In the genomic region with DNA sequence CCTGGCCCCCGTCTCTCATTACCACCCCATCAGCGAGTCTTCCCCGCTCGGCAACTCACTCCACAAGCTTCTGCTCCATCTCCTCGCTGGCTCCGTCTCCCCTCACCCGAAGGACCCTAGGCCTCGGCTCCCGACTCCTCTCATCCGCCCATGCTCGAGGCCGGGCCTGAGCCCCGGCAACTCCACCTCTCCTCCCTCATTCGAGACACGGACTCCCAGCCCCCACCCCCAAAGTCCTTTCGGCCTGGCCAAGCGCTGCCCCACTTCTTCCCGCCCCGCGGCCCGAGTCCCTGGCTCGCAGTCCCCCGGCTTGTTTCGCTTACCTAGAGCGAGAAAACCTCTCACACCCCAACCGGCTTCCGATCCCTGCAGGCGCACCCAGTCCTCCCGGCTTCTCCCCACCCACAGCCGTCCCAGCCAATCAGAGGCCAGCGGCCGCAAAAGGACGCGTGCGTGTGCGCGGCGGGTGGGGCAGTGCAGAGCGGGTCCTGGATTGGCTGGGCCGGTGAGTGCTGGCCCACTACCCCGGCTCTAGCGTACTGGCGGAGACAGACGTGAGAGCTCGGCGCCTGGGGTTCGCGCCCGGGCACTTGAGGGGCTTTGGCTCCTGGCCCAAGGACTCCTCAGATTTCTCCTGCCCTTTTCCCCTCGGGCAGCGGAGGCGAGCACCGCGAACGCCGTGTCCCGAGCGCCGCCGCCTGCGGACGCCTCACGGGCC, we compare ENCODE assay signal across 8 cellular contexts. TPM values are rescaled to one million over a fixed set of nuclear protein-coding genes. Genes with fewer than 3 reads are reported as not detected.
A peak's percentile ranks its signal among the peaks of the same experiment; 100 is the strongest.
DNase-seq lines count a peak whose midpoint lies in the region; ATAC-seq and TF ChIP-seq lines count a peak whose summit lies in the region.

Gene HIGD1A (minus strand): TSS at position 378 of the 718 bp plus-strand sequence. CDS start 10,237 bp downstream, outside the sequence.

- peak within 1 kb of the TSS; percentile 90 for H3K4me3 ChIP-seq in CD8-positive, alpha-beta T cell (ENCODE audit: low read depth, low read length)
- peak within 1 kb of the TSS; percentile 83 for H3K4me3 ChIP-seq in lung

- peaks cover 49% of the 10 kb centered on the region for H3K4me1 Mint-ChIP-seq in CD8-positive, alpha-beta T cell (ENCODE audit: low read depth)

- peak within 1 kb of the TSS; percentile 68 for H3K27ac ChIP-seq in CD8-positive, alpha-beta T cell (ENCODE audit: low read depth, low read length)
- H3K27ac ChIP-seq in lung (ENCODE audit: low read depth in 1 of 2, low read length in 1 of 2): peak within 1 kb of the TSS; percentile 94 to 96

- peaks cover 26% of the 10 kb centered on the region for H3K4me1 ChIP-seq in CD8-positive, alpha-beta T cell (ENCODE audit: insufficient read depth, low read length)
- peaks cover 7 to 14% of the 10 kb centered on the region in 2 donors for H3K4me1 ChIP-seq in lung (ENCODE audit: control insufficient read depth in 2 of 2, insufficient read depth in 2 of 2, low read length in 2 of 2)

- TF ChIP-seq CTCF in CD8-positive, alpha-beta T cell (IDR thresholded peaks at IDR 0.05): no peak
- no peak for TF ChIP-seq CTCF in lung (IDR thresholded peaks at IDR 0.05; ENCODE audit: control extremely low read depth, extremely low read depth)

- H3K27ac Mint-ChIP-seq in CD8-positive, alpha-beta T cell: peak within 1 kb of the TSS; percentile 91

- peak within 1 kb of the TSS; percentile 98 for H3K4me3 Mint-ChIP-seq in CD8-positive, alpha-beta T cell

- H3K9me3 Mint-ChIP-seq in CD8-positive, alpha-beta T cell: no peaks in the 10 kb centered on the region

- peaks cover 8% of the 10 kb centered on the region for H3K36me3 Mint-ChIP-seq in CD8-positive, alpha-beta T cell

- H3K27me3 ChIP-seq in CD8-positive, alpha-beta T cell (ENCODE audit: insufficient read depth, low read length): no peaks in the 10 kb centered on the region
- no peaks in the 10 kb centered on the region for H3K27me3 ChIP-seq in lung (ENCODE audit: control insufficient read depth, insufficient read depth)

- H3K27me3 Mint-ChIP-seq in CD8-positive, alpha-beta T cell (ENCODE audit: low read depth): peaks cover 4% of the 10 kb centered on the region

- CTCF ChIA-PET in CD8-positive, alpha-beta T cell (lab: Charles Lee): interaction anchor here (1.2 to 1.6 kb wide), 3 partner anchors 24 to 77 kb away, joined by 3 to 4 read pairs (median 3); no protein-coding TSS in a partner anchor

- ATAC-seq in CD8-positive, alpha-beta T cell: peak; percentile 98
- peak; percentile 99 for ATAC-seq in GM19467 (IDR thresholded peaks at IDR 0.05; ENCODE audit: unreplicated experiment)
- ATAC-seq in lung (ENCODE audit: insufficient read depth, low FRiP score): peak; percentile 99

- no peaks in the 10 kb centered on the region for H3K9me3 ChIP-seq in CD8-positive, alpha-beta T cell (ENCODE audit: low read length)
- no peaks in the 10 kb centered on the region for H3K9me3 ChIP-seq in lung (ENCODE audit: control insufficient read depth in 2 of 2, insufficient read depth in 1 of 2, low read length in 1 of 2)

- DNase-seq in CD8-positive, alpha-beta T cell: peak; percentile 82 to 94 (median 92)
- peak; percentile 79 for DNase-seq in HS-27A (ENCODE audit: low read depth)
- peak; percentile 54 for DNase-seq in NK-92 (lab: John Stamatoyannopoulos, UW; ENCODE audit: unreplicated experiment)
- peak; percentile 85 for DNase-seq in activated CD8-positive, alpha-beta memory T cell treated with anti-CD3 and anti-CD28 coated beads for 1 hour (ENCODE audit: extremely low read depth in 1 of 2, low read depth in 1 of 2)
- peak; percentile 90 for DNase-seq in effector CD4-positive, alpha-beta T cell
- DNase-seq in lung (ENCODE audit: low spot score): peak; percentile 97
- peak; percentile 86 to 90 (median 88) for DNase-seq in stimulated activated CD4-positive, alpha-beta T cell treated with anti-CD3 and anti-CD28 coated beads, TNF-alpha, amount 100 ng/mL, for 4 hours (ENCODE audit: low read depth in 3 of 3)

- WGBS in lung, 2 donors: 0 to 1% methylated on average over 55 to 63 of the region's 63 CpGs

- intact Hi-C loops in CD8-positive, alpha-beta T cell (cut with DNase I, micrococcal nuclease): loop anchor here (1.0 to 10.0 kb wide), 11 partner anchors 23 to 839 kb away; partner anchors contain the start of genes ANO10 (in 2 of the 2), CCDC13 (in 1 of the 2), NKTR (in 1 of the 2) and POMGNT2 (in 1 of the 2)

- POLR2A ChIA-PET in CD8-positive, alpha-beta T cell (lab: Charles Lee): interaction anchor here (1.7 kb wide), 1 partner anchor 10 kb away, joined by 4 read pairs; no protein-coding TSS in a partner anchor

- H3K36me3 ChIP-seq in CD8-positive, alpha-beta T cell (ENCODE audit: insufficient read depth, low read length): no peaks in the 10 kb centered on the region
- H3K36me3 ChIP-seq in lung (ENCODE audit: control insufficient read depth in 2 of 2, insufficient read depth in 2 of 2, low read length in 2 of 2): no peaks in the 10 kb centered on the region

RNA-seq across cellular contexts. Expression of gene HIGD1A, which starts in this region (rescaled TPM):
- total RNA-seq in CD8-positive, alpha-beta T cell: 10 to 100 TPM; 10.9 to 11.8 TPM
- total RNA-seq in lung: 10 to 100 TPM; 76.1 to 94.6 TPM
- 100 to 1,000 TPM in 1 of 2 donors, 10 to 100 TPM in 1; 77.6 to 148 TPM for polyA plus RNA-seq in lung

Comparison
In these comparisons a context has a peak if more than half of its experiments do, and no peak if none do; other contexts are left out.
1. Peak in every context shown above with its lines: DNase-seq, ATAC-seq, H3K4me3 ChIP-seq and H3K27ac ChIP-seq.
2. RNA of gene HIGD1A (total RNA-seq): 76.1 to 94.6 TPM in lung; 10.9 to 11.8 TPM in CD8-positive, alpha-beta T cell; every median in the first group is over 4 times any median in the second.